In the genomic region with DNA sequence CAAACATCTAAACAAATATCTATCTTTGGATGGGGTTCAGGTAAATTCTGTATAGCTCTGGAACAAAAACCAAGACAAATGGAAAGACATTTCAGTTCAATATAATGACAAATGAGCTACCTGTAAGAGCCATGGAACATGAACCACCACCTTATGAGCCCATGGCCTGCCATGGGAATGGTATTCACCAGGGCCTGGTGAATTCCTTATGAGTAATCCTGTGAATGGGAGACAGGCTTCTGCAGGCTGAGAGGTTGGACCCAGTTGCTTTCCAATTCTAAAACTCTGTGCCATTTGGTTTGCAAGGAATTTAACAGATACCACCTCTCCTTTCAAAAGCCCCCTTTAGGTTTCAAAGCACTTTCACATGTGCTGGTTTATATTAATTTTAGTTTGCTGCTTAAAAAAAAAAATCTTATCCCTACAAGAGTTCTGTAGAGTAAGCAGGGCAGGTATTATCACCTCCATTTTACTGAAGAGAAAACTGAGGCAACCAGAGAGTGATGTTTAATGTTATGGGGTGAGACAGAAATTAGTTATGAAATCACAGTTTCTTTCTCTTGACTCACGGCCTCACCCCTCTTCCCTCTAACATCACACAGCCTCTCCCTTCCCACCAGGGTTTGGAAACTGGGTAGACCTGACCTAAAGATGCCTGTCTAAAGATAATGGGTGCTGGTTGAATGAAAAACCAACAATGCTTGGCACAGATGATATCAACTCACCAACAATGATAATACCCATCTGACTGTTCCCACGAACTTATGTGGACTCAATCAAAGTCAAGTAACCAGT, we compare ENCODE assay signal across 15 cellular contexts.
A peak's percentile ranks its signal among the peaks of the same experiment; 100 is the strongest.
DNase-seq lines count a peak whose midpoint lies in the region; ATAC-seq, FAIRE-seq and TF ChIP-seq lines count a peak whose summit lies in the region.
"Had no signal": no experiment of that assay in that cellular context is flagged by ENCODE, and none has a peak within 500 bp of the region (broad histone marks: within the 10 kb centered on the region; RNA-seq: fewer than 3 reads in every experiment).

No MANE protein-coding gene starts in this region.

- no peaks in the 10 kb centered on the region for H3K27me3 ChIP-seq in bronchial epithelial cell (ENCODE audit: control insufficient read depth, insufficient read depth, low read length)
- H3K27me3 ChIP-seq in keratinocyte (ENCODE audit: control insufficient read depth, extremely low read depth, insufficient read depth, low read length): no peaks in the 10 kb centered on the region
- no peaks in the 10 kb centered on the region for H3K27me3 ChIP-seq in esophagus muscularis mucosa
- H3K27me3 ChIP-seq in CD8-positive, alpha-beta T cell (ENCODE audit: insufficient read depth, low read length): no peaks in the 10 kb centered on the region

- POLR2A ChIA-PET in OCI-LY7 (lab: Charles Lee): no interaction called here
- POLR2A ChIA-PET in CD8-positive, alpha-beta T cell (lab: Charles Lee): no interaction called here

- dilution Hi-C loops in keratinocyte (cut with MboI; ENCODE audit: extremely low pct_ligation_motif_present, low sequenced_read_pairs): loop anchor here (25.0 kb wide), 1 partner anchor 397 kb away; a partner anchor contains a TSS

- H2AFZ ChIP-seq in OCI-LY7 (ENCODE audit: low read length) (0 out of 2 replicates have a peak overlapping the region, but pooled peaks have one; percentile 26), keratinocyte (ENCODE audit: control insufficient read depth, low read length) (no peak overlapping the region)

- no peak for TF ChIP-seq EP300 in esophagus muscularis mucosa (IDR thresholded peaks at IDR 0.05)

- no peaks in the 10 kb centered on the region for H3K9me3 Mint-ChIP-seq in mesothelial cell of epicardium
- H3K9me3 Mint-ChIP-seq in CD8-positive, alpha-beta T cell: no peaks in the 10 kb centered on the region
- H3K9me3 Mint-ChIP-seq: H9 had no signal

- H3K9me1 ChIP-seq in keratinocyte (ENCODE audit: control insufficient read depth, extremely low read depth, insufficient read depth, low read length): no peaks in the 10 kb centered on the region

- no peak overlapping the region for H3K4me3 Mint-ChIP-seq in mesothelial cell of epicardium
- no peak overlapping the region for H3K4me3 Mint-ChIP-seq in CD8-positive, alpha-beta T cell
- H3K4me3 Mint-ChIP-seq: CD8-positive, alpha-beta memory T cell; H9 had no signal

- TF ChIP-seq CTCF in OCI-LY7 (conservative IDR thresholded peaks at IDR 0.05; ENCODE audit: low read length): no peak
- TF ChIP-seq CTCF in bronchial epithelial cell (IDR thresholded peaks at IDR 0.05; ENCODE audit: insufficient read depth, low read length, severe bottlenecking): no peak
- TF ChIP-seq CTCF in keratinocyte (optimal IDR thresholded peaks at IDR 0.05 in 1 of 3, IDR thresholded peaks at IDR 0.05 in 1 of 3, conservative IDR thresholded peaks at IDR 0.05 in 1 of 3; ENCODE audit: extremely low read depth in 1 of 3, insufficient read depth in 2 of 3, low read length in 3 of 3): no peak
- no peak for TF ChIP-seq CTCF in mesothelial cell of epicardium (IDR thresholded peaks at IDR 0.05; ENCODE audit: unreplicated experiment)
- no peak for TF ChIP-seq CTCF in esophagus muscularis mucosa (IDR thresholded peaks at IDR 0.05)
- TF ChIP-seq CTCF in CD8-positive, alpha-beta T cell (IDR thresholded peaks at IDR 0.05): no peak
- TF ChIP-seq CTCF in GM13976 (IDR thresholded peaks at IDR 0.05; ENCODE audit: borderline replicate concordance, control extremely low read depth, extremely low read depth, insufficient read depth, missing control alignments): no peak

- no TSS peak for BruUV-seq in OCI-LY7 (replicated peaks; lab: Mats Ljungman, UMichigan)

- H3K4me1 ChIP-seq in OCI-LY7 (ENCODE audit: insufficient read depth, low read length, poor library complexity, severe bottlenecking) (no peaks in the 10 kb centered on the region), keratinocyte (ENCODE audit: control insufficient read depth, extremely low read depth, insufficient read depth, low read length) (peaks cover 30% of the 10 kb centered on the region), esophagus muscularis mucosa (peaks cover 0 to 27% (median 10%) of the 10 kb centered on the region in 4 donors)
- no peaks in the 10 kb centered on the region for H3K4me1 ChIP-seq in CD8-positive, alpha-beta T cell (ENCODE audit: insufficient read depth, low read length)

- FAIRE-seq in bronchial epithelial cell (lab: Jason Lieb, UNC): peak; percentile 98
- peak; percentile 88 for FAIRE-seq in keratinocyte (lab: Jason Lieb, UNC)
- FAIRE-seq: HepG2 had no signal

- H3K79me2 ChIP-seq in OCI-LY7 (ENCODE audit: insufficient read depth, low read depth, low read length) (no peaks in the 10 kb centered on the region), keratinocyte (ENCODE audit: control insufficient read depth, insufficient read depth, low read length) (no peaks in the 10 kb centered on the region)

- H4K20me1 ChIP-seq in OCI-LY7 (ENCODE audit: insufficient read depth, low read length): no peaks in the 10 kb centered on the region
- H4K20me1 ChIP-seq in keratinocyte (ENCODE audit: control insufficient read depth, extremely low read depth, insufficient read depth, low read length): no peaks in the 10 kb centered on the region

- H3K27me3 Mint-ChIP-seq in mesothelial cell of epicardium (ENCODE audit: low read depth): no peaks in the 10 kb centered on the region
- H3K27me3 Mint-ChIP-seq in CD8-positive, alpha-beta T cell (ENCODE audit: low read depth): peaks cover 2% of the 10 kb centered on the region
- H3K27me3 Mint-ChIP-seq: CD8-positive, alpha-beta memory T cell had no signal

- intact Hi-C loops in OCI-LY7 (cut with micrococcal nuclease; ENCODE audit: unreplicated experiment) (no loop called here), esophagus muscularis mucosa (cut with DNase I) (no loop called here)
- intact Hi-C loops in CD8-positive, alpha-beta T cell (cut with DNase I, micrococcal nuclease): no loop called here

- no peaks in the 10 kb centered on the region for H3K9me2 ChIP-seq in OCI-LY7 (ENCODE audit: insufficient read depth, low read length)

- H3K27ac Mint-ChIP-seq in mesothelial cell of epicardium: no peak overlapping the region
- H3K27ac Mint-ChIP-seq in CD8-positive, alpha-beta T cell: no peak overlapping the region
- H3K27ac Mint-ChIP-seq: CD8-positive, alpha-beta memory T cell had no signal

- no peaks in the 10 kb centered on the region for H3K36me3 Mint-ChIP-seq in mesothelial cell of epicardium
- no peaks in the 10 kb centered on the region for H3K36me3 Mint-ChIP-seq in CD8-positive, alpha-beta T cell
- H3K36me3 Mint-ChIP-seq: CD8-positive, alpha-beta memory T cell had no signal

- H3K9me3 ChIP-seq in OCI-LY7 (ENCODE audit: low read length) (no peaks in the 10 kb centered on the region), keratinocyte (ENCODE audit: control insufficient read depth, low read depth, low read length) (no peaks in the 10 kb centered on the region), esophagus muscularis mucosa (no peaks in the 10 kb centered on the region)
- H3K9me3 ChIP-seq in CD8-positive, alpha-beta T cell (ENCODE audit: low read length): no peaks in the 10 kb centered on the region

- H3K9ac ChIP-seq in keratinocyte (ENCODE audit: control insufficient read depth, extremely low read depth, insufficient read depth, low read length): peak overlapping the region; percentile 33

- in situ Hi-C loops in GM13976 (cut with MboI; ENCODE audit: low sequenced_read_pairs, unreplicated experiment): no loop called here

- no peak for TF ChIP-seq POLR2A in esophagus muscularis mucosa (IDR thresholded peaks at IDR 0.05; ENCODE audit: low read depth)

- no peak overlapping the region for H3K27ac ChIP-seq in OCI-LY7 (ENCODE audit: low read depth, low read length, poor library complexity, severe bottlenecking)
- peak overlapping the region; percentile 88 for H3K27ac ChIP-seq in keratinocyte (ENCODE audit: control insufficient read depth, insufficient read depth, low read length)
- no peak overlapping the region for H3K27ac ChIP-seq in esophagus muscularis mucosa (replicated peaks in 1 of 4)
- H3K27ac ChIP-seq in CD8-positive, alpha-beta T cell (ENCODE audit: low read depth, low read length): no peak overlapping the region

- H3K4me2 ChIP-seq in OCI-LY7 (ENCODE audit: low read length) (no peak overlapping the region), keratinocyte (ENCODE audit: control insufficient read depth, extremely low read depth, insufficient read depth, low read depth, low read length) (peak overlapping the region; percentile 50)

- WGBS in esophagus muscularis mucosa: 77% methylated on average over 2 of the region's 2 CpGs

- no peak for ATAC-seq in CD8-positive, alpha-beta T cell
- ATAC-seq: HepG2 had no signal

- DNase-seq in OCI-LY7 (ENCODE audit: low spot score): no peak
- DNase-seq in bronchial epithelial cell (ENCODE audit: low read depth): peak; percentile 84
- DNase-seq in keratinocyte (ENCODE audit: low read depth, low spot score): peak; percentile 44
- DNase-seq in mesothelial cell of epicardium (ENCODE audit: low spot score in 2 of 2, unreplicated experiment in 2 of 2): no peak
- no peak for DNase-seq in esophagus muscularis mucosa (ENCODE audit: extremely low spot score)
- no peak for DNase-seq in CD8-positive, alpha-beta T cell
- no peak for DNase-seq in GM13976 (ENCODE audit: low spot score)
- DNase-seq: CD8-positive, alpha-beta memory T cell; DND-41; GF-D8; H9; Karpas-422; NCI-H1930; NCI-H524 had no signal

- H3K36me3 ChIP-seq in OCI-LY7 (ENCODE audit: insufficient read depth, low read length) (no peaks in the 10 kb centered on the region), bronchial epithelial cell (ENCODE audit: control insufficient read depth, insufficient read depth, low read length) (no peaks in the 10 kb centered on the region), keratinocyte (ENCODE audit: control insufficient read depth in 2 of 2, extremely low read depth in 1 of 2, insufficient read depth in 2 of 2, low read length in 2 of 2) (no peaks in the 10 kb centered on the region), esophagus muscularis mucosa (no peaks in the 10 kb centered on the region)
- no peaks in the 10 kb centered on the region for H3K36me3 ChIP-seq in CD8-positive, alpha-beta T cell (ENCODE audit: insufficient read depth, low read length)

- H3K4me1 Mint-ChIP-seq in mesothelial cell of epicardium: peaks cover 18% of the 10 kb centered on the region
- no peaks in the 10 kb centered on the region for H3K4me1 Mint-ChIP-seq in CD8-positive, alpha-beta T cell (ENCODE audit: low read depth)
- H3K4me1 Mint-ChIP-seq: CD8-positive, alpha-beta memory T cell had no signal

- CTCF ChIA-PET in OCI-LY7 (lab: Charles Lee; ENCODE audit: unreplicated experiment): no interaction called here
- CTCF ChIA-PET in CD8-positive, alpha-beta T cell (lab: Charles Lee): no interaction called here

- no peak overlapping the region for H3K4me3 ChIP-seq in OCI-LY7 (ENCODE audit: low read depth, low read length, poor library complexity, severe bottlenecking)
- H3K4me3 ChIP-seq in bronchial epithelial cell (ENCODE audit: low read depth, low read length): no peak overlapping the region
- H3K4me3 ChIP-seq in keratinocyte (ENCODE audit: control insufficient read depth in 2 of 3, extremely low read depth in 1 of 3, insufficient read depth in 2 of 3, low read depth in 1 of 3, low read length in 3 of 3): peak overlapping the region in 1 of 3 experiments; percentile 3
- no peak overlapping the region for H3K4me3 ChIP-seq in esophagus muscularis mucosa
- H3K4me3 ChIP-seq in CD8-positive, alpha-beta T cell (ENCODE audit: low read depth, low read length): no peak overlapping the region

Comparison
In these comparisons a context has a peak if more than half of its experiments do, and no peak if none do; other contexts are left out.
1. DNase-seq: peak in bronchial epithelial cell (single experiment) and keratinocyte (single experiment); none in OCI-LY7 (single experiment), mesothelial cell of epicardium (0 of 2), esophagus muscularis mucosa (single experiment), CD8-positive, alpha-beta T cell (0 of 7) and GM13976 (single experiment).